27 cellular contexts compared by ENCODE assay signal in genomic region chr4:180296036-180296599, GRCh38.
DNase-seq lines count a peak whose midpoint lies in the region; ATAC-seq, FAIRE-seq and TF ChIP-seq lines count a peak whose summit lies in the region.
"Had no signal": no experiment of that assay in that cellular context is flagged by ENCODE, and none has a peak within 500 bp of the region (broad histone marks: within the 10 kb centered on the region; RNA-seq: fewer than 3 reads in every experiment).

No MANE protein-coding gene starts in this region.

- no peak for TF ChIP-seq RAD21 in GM12878 (IDR thresholded peaks at IDR 0.05; ENCODE audit: insufficient read depth, low read depth, low read length)

- H3K9me2 ChIP-seq in PC-3 (replicated peaks; ENCODE audit: low read length), result no peaks in the 10 kb centered on the region

- TF ChIP-seq CTCF in GM10248 (IDR thresholded peaks at IDR 0.05; ENCODE audit: control extremely low read depth, extremely low read depth, low read depth, missing control alignments) (no peak), GM12878 (IDR thresholded peaks at IDR 0.05 in 2 of 3, conservative IDR thresholded peaks at IDR 0.05 in 1 of 3; ENCODE audit: control insufficient read depth in 2 of 3, extremely low read depth in 1 of 3, insufficient read depth in 1 of 3, low read depth in 3 of 3, low read length in 3 of 3) (no peak), PC-3 (conservative IDR thresholded peaks at IDR 0.05; ENCODE audit: low read depth, low read length) (no peak)

- H3K4me2 ChIP-seq in GM12878 (ENCODE audit: control insufficient read depth, insufficient read depth) (peak overlapping the region; percentile 47; the same call in 1 of the 2 replicates), PC-3 (ENCODE audit: low read length) (no peak overlapping the region)
- H3K4me2 ChIP-seq: GM23338 had no signal

- H3K36me3 ChIP-seq in GM12878 (ENCODE audit: control insufficient read depth in 2 of 2, insufficient read depth in 2 of 2, low read length in 1 of 2), result no peaks in the 10 kb centered on the region
- H3K36me3 ChIP-seq in mesodermal cell (ENCODE audit: control insufficient read depth, insufficient read depth, low read length), result no peaks in the 10 kb centered on the region
- H3K36me3 ChIP-seq in PC-3 (ENCODE audit: low read depth, low read length), result no peaks in the 10 kb centered on the region

- H3K79me2 ChIP-seq in GM12878 (ENCODE audit: control insufficient read depth, insufficient read depth, low read length) (no peaks in the 10 kb centered on the region), PC-3 (ENCODE audit: low read length) (no peaks in the 10 kb centered on the region)

- H3K9me3 ChIP-seq in GM12878 (replicated peaks; ENCODE audit: control insufficient read depth, insufficient read depth, low read length) (peaks cover 4% of the 10 kb centered on the region; the same call in 2 of the 3 replicates), mesodermal cell (ENCODE audit: control insufficient read depth, low read length) (no peaks in the 10 kb centered on the region), PC-3 (ENCODE audit: low read length) (no peaks in the 10 kb centered on the region)

- H3K27ac ChIP-seq in GM12878 (ENCODE audit: control insufficient read depth, insufficient read depth), result no peak overlapping the region
- H3K27ac ChIP-seq in mesodermal cell (ENCODE audit: low read depth, low read length, severe bottlenecking), result peak overlapping the region; percentile 47
- no peak overlapping the region for H3K27ac ChIP-seq in PC-3 (ENCODE audit: low read length)
- H3K27ac ChIP-seq: HL-60, SK-N-MC had no signal

- H2AFZ ChIP-seq in GM12878 (ENCODE audit: control insufficient read depth, low read depth, low read length), result peak overlapping the region; percentile 25
- H2AFZ ChIP-seq in PC-3 (ENCODE audit: low read length), result no peak overlapping the region
- H2AFZ ChIP-seq: GM23338 had no signal

- H3F3A ChIP-seq in PC-3 (ENCODE audit: low read length, unreplicated experiment), result no peaks in the 10 kb centered on the region

- POLR2A ChIA-PET in GM10248 (lab: Yijun Ruan, JAX), result no interaction called here
- POLR2A ChIA-PET in GM12878 (lab: Charles Lee), result no interaction called here
- POLR2A ChIA-PET in PC-3 (lab: Charles Lee; ENCODE audit: unreplicated experiment), result no interaction called here

- TF ChIP-seq EP300 in GM12878 (IDR thresholded peaks at IDR 0.05; ENCODE audit: borderline replicate concordance in 1 of 2, control insufficient read depth in 1 of 2, low read depth in 2 of 2, low read length in 2 of 2), result no peak

- peak; percentile 61 for ATAC-seq in GM18909 (IDR thresholded peaks at IDR 0.05; ENCODE audit: poor library complexity, unreplicated experiment)
- no peak for ATAC-seq in GM12878
- no peak for ATAC-seq in PC-3
- ATAC-seq: GM23338 had no signal

- no peaks in the 10 kb centered on the region for H3K36me3 Mint-ChIP-seq in activated CD4-positive, alpha-beta T cell treated with anti-CD3 and anti-CD28 coated beads, Interleukin-2, amount 10 ng/mL, durations not matched to agents 24 days and 14 days (ENCODE audit: low read depth)
- H3K36me3 Mint-ChIP-seq: CD14-positive monocyte had no signal

- H3K4me3 ChIP-seq in GM12878, result no peak overlapping the region
- H3K4me3 ChIP-seq in mesodermal cell (ENCODE audit: extremely low read depth, insufficient read depth, low read length, poor library complexity, severe bottlenecking), result no peak overlapping the region
- H3K4me3 ChIP-seq in PC-3 (ENCODE audit: low read length), result no peak overlapping the region
- H3K4me3 ChIP-seq: GM23338, SK-N-MC had no signal

- no peak overlapping the region for H3K4me3 Mint-ChIP-seq in activated CD4-positive, alpha-beta T cell treated with anti-CD3 and anti-CD28 coated beads, Interleukin-2, amount 10 ng/mL, durations not matched to agents 24 days and 14 days
- H3K4me3 Mint-ChIP-seq: B cell, CD14-positive monocyte, GM23338 had no signal

- no peak for TF ChIP-seq POLR2A in GM12878 (IDR thresholded peaks at IDR 0.05; ENCODE audit: low read depth, low read length)

- H3K9ac ChIP-seq in GM12878 (ENCODE audit: control insufficient read depth, insufficient read depth, low read length) (no peak overlapping the region), PC-3 (ENCODE audit: low read length) (no peak overlapping the region)

- BruUV-seq in GM12878 (replicated peaks; lab: Mats Ljungman, UMichigan) (no TSS peak), PC-3 (replicated peaks; lab: Mats Ljungman, UMichigan) (no TSS peak)

- H3K9me3 Mint-ChIP-seq in activated CD4-positive, alpha-beta T cell treated with anti-CD3 and anti-CD28 coated beads, Interleukin-2, amount 10 ng/mL, durations not matched to agents 24 days and 14 days, result no peaks in the 10 kb centered on the region
- H3K9me3 Mint-ChIP-seq: GM23338 had no signal

- in situ Hi-C loops in GM12878 (cut with MboI), result no loop called here

- RAD21 ChIA-PET in GM12878 (lab: Charles Lee; ENCODE audit: unreplicated experiment), result no interaction called here

- H3K27me3 Mint-ChIP-seq in activated CD4-positive, alpha-beta T cell treated with anti-CD3 and anti-CD28 coated beads, Interleukin-2, amount 10 ng/mL, durations not matched to agents 24 days and 14 days, result no peaks in the 10 kb centered on the region
- H3K27me3 Mint-ChIP-seq: B cell had no signal

- DNase-seq in GM10248 (ENCODE audit: extremely low spot score) (peak; percentile 6), GM12878 (ENCODE audit: low read depth, low spot score) (peak; percentile 30), PC-3 (no peak), KG1 (lab: John Stamatoyannopoulos, UW) (no peak), amniotic stem cell (lab: John Stamatoyannopoulos, UW) (no peak)
- DNase-seq in activated CD4-positive, alpha-beta T cell treated with anti-CD3 and anti-CD28 coated beads, Interleukin-2, amount 10 ng/mL, durations not matched to agents 24 days and 14 days, result no peak
- DNase-seq: EL, HCEC 1CT, KBM-7, MV-4-11, NCI-H1105 treated with DMSO at 0.1 percent for 48 hours, NCI-H2081, NCI-H2171, NCI-H345, NCI-H524, NCI-H774, OCI-M1, Right ventricle myocardium superior, SW 1271 had no signal

- H4K20me1 ChIP-seq in GM12878 (ENCODE audit: control insufficient read depth, insufficient read depth), result no peaks in the 10 kb centered on the region
- no peaks in the 10 kb centered on the region for H4K20me1 ChIP-seq in PC-3 (ENCODE audit: low read length)

- SMC1A ChIA-PET in GM12878 (lab: Charles Lee; ENCODE audit: uncharacterized antibody, unreplicated experiment), result interaction anchor here (0.6 to 2.4 kb wide), 2 partner anchors 11 to 413 kb away, joined by 3 to 14 read pairs; no protein-coding TSS in a partner anchor

- intact Hi-C loops in GM12878 (cut with micrococcal nuclease; ENCODE audit: unreplicated experiment), result no loop called here
- intact Hi-C loops in activated CD4-positive, alpha-beta T cell treated with anti-CD3 and anti-CD28 coated beads, Interleukin-2, amount 10 ng/mL, durations not matched to agents 24 days and 14 days (cut with micrococcal nuclease), result no loop called here
- intact Hi-C loops in PC-3 (cut with micrococcal nuclease), result no loop called here

- H3K4me1 ChIP-seq in GM12878 (ENCODE audit: control insufficient read depth, insufficient read depth, low read length) (no peaks in the 10 kb centered on the region), mesodermal cell (ENCODE audit: control insufficient read depth, insufficient read depth, low read length, poor library complexity, severe bottlenecking) (no peaks in the 10 kb centered on the region), PC-3 (ENCODE audit: insufficient read depth, low read length) (no peaks in the 10 kb centered on the region)

- no peak for FAIRE-seq in GM12878 (lab: Jason Lieb, UNC)
- FAIRE-seq: A204.1 had no signal

- H3K27me3 ChIP-seq in GM12878 (replicated peaks in 1 of 2; ENCODE audit: control insufficient read depth in 2 of 2, insufficient read depth in 2 of 2, low read length in 1 of 2), result no peaks in the 10 kb centered on the region
- H3K27me3 ChIP-seq in PC-3 (ENCODE audit: low read length), result 0 out of 2 replicates have a peak, but pooled peaks cover 4% of the 10 kb centered on the region

- H3K4me1 Mint-ChIP-seq in activated CD4-positive, alpha-beta T cell treated with anti-CD3 and anti-CD28 coated beads, Interleukin-2, amount 10 ng/mL, durations not matched to agents 24 days and 14 days, result no peaks in the 10 kb centered on the region
- H3K4me1 Mint-ChIP-seq: B cell, CD14-positive monocyte, GM23338 had no signal

- H3K27ac Mint-ChIP-seq in activated CD4-positive, alpha-beta T cell treated with anti-CD3 and anti-CD28 coated beads, Interleukin-2, amount 10 ng/mL, durations not matched to agents 24 days and 14 days, result no peak overlapping the region
- H3K27ac Mint-ChIP-seq: B cell, CD14-positive monocyte, GM23338 had no signal

- WGBS in GM12878 (ENCODE audit: insufficient coverage, insufficient replicate concordance, low lambda C conversion rate, missing lambda C conversion rate), result under 1% methylated on average over 4 of the region's 4 CpGs
- WGBS in mesodermal cell (ENCODE audit: insufficient coverage in 2 of 2), 2 experiments, result 76 to 100% methylated on average over 1 to 3 of the region's 4 CpGs

- CTCF ChIA-PET in GM10248 (lab: Yijun Ruan, JAX) (no interaction called here), GM12878 (lab: Yijun Ruan, JAX) (no interaction called here), PC-3 (lab: Charles Lee) (no interaction called here)

TF ChIP-seq in GM12878, 131 proteins besides CTCF, POLR2A, EP300 and RAD21:
- no peak for TF ChIP-seq RELB (IDR thresholded peaks at IDR 0.05; ENCODE audit: low read depth)
- no peak for TF ChIP-seq TAF1 (IDR thresholded peaks at IDR 0.05; ENCODE audit: borderline replicate concordance, low read depth, low read length)
- 0 out of 2 replicates have a peak, but pooled peaks have one; percentile 14 for TF ChIP-seq MTA2 (IDR thresholded peaks at IDR 0.05; ENCODE audit: low read depth)
- no peak for TF ChIP-seq SREBF1 (IDR thresholded peaks at IDR 0.05; ENCODE audit: low read length)
- TF ChIP-seq GABPA (IDR thresholded peaks at IDR 0.05; ENCODE audit: low read depth), result no peak
- no peak for TF ChIP-seq RAD51 (IDR thresholded peaks at IDR 0.05)
- no peak for TF ChIP-seq TARDBP (IDR thresholded peaks at IDR 0.05; ENCODE audit: borderline replicate concordance)
- TF ChIP-seq MEF2B (IDR thresholded peaks at IDR 0.05; ENCODE audit: partially characterized antibody, poor library complexity, severe bottlenecking), result peak; percentile 14
- TF ChIP-seq NFXL1 (IDR thresholded peaks at IDR 0.05; ENCODE audit: borderline replicate concordance), result no peak

Comparison
In these comparisons a context has a peak if more than half of its experiments do, and no peak if none do; other contexts are left out.
1. DNase-seq: peak in GM10248 (single experiment) and GM12878 (single experiment); none in activated CD4-positive, alpha-beta T cell treated with anti-CD3 and anti-CD28 coated beads, Interleukin-2, amount 10 ng/mL, durations not matched to agents 24 days and 14 days (single experiment), PC-3 (single experiment), KG1 (single experiment) and amniotic stem cell (single experiment).